ENCODE assay signal across 8 cellular contexts in genomic region chr3:149751551-149751950, GRCh38. TPM values are rescaled to one million over a fixed set of nuclear protein-coding genes. Genes with fewer than 3 reads are reported as not detected.
DNase-seq lines count a peak whose midpoint lies in the region; ATAC-seq and TF ChIP-seq lines count a peak whose summit lies in the region.

No MANE protein-coding gene starts in this region.

- no peak for TF ChIP-seq CTCF in DND-41 (IDR thresholded peaks at IDR 0.05; ENCODE audit: borderline replicate concordance, extremely low read depth, low read length, poor library complexity, severe bottlenecking)
- TF ChIP-seq CTCF in osteocyte (IDR thresholded peaks at IDR 0.05): no peak

- H3K27me3 ChIP-seq in DND-41 (ENCODE audit: insufficient read depth, low read length, poor library complexity): no peaks in the 10 kb centered on the region
- H3K27me3 ChIP-seq in NT2/D1 (ENCODE audit: insufficient read depth, insufficient read length): no peaks in the 10 kb centered on the region
- no peaks in the 10 kb centered on the region for H3K27me3 ChIP-seq in endocrine pancreas (ENCODE audit: control insufficient read depth, insufficient read depth, low read length)

- peak overlapping the region; percentile 93 for H3K4me3 Mint-ChIP-seq in osteocyte (ENCODE audit: unreplicated experiment)

- peak overlapping the region; percentile 54 to 89 for H3K4me3 ChIP-seq in DND-41 (ENCODE audit: low read depth in 1 of 2, low read length in 2 of 2)
- H3K4me3 ChIP-seq in NT2/D1 (ENCODE audit: insufficient read length, low read depth): peak overlapping the region; percentile 92
- peak overlapping the region; percentile 88 for H3K4me3 ChIP-seq in endocrine pancreas (ENCODE audit: control insufficient read depth, insufficient read depth, low read length)

- DNase-seq in DND-41 (no peak), NT2/D1 (ENCODE audit: low read depth, low spot score) (no peak), osteocyte (ENCODE audit: extremely low spot score, unreplicated experiment) (no peak), putamen (ENCODE audit: low spot score) (no peak), NCI-H446 treated with DMSO at 0.1 percent for 48 hours (lab: John Stamatoyannopoulos, UW) (no peak)

- H3K27ac Mint-ChIP-seq in osteocyte (ENCODE audit: unreplicated experiment): peak overlapping the region; percentile 92

- H3K36me3 ChIP-seq in DND-41 (ENCODE audit: insufficient read depth, low read length) (peaks cover 28% of the 10 kb centered on the region), NT2/D1 (ENCODE audit: insufficient read depth, insufficient read length, low read length) (peaks cover 47% of the 10 kb centered on the region), endocrine pancreas (ENCODE audit: control insufficient read depth, insufficient read depth, low read length) (no peaks in the 10 kb centered on the region)

- H3K79me2 ChIP-seq in DND-41 (ENCODE audit: insufficient read depth, low read length): peaks cover 12% of the 10 kb centered on the region

- peaks cover 24% of the 10 kb centered on the region for H3K36me3 Mint-ChIP-seq in osteocyte (ENCODE audit: unreplicated experiment)

- no peaks in the 10 kb centered on the region for H4K20me1 ChIP-seq in DND-41 (ENCODE audit: insufficient read depth, low read length)

- peak overlapping the region; percentile 97 for H2AFZ ChIP-seq in DND-41 (ENCODE audit: low read depth, low read length)

- no peaks in the 10 kb centered on the region for H3K9me3 Mint-ChIP-seq in osteocyte (ENCODE audit: unreplicated experiment)

- peaks cover 19% of the 10 kb centered on the region for H3K4me1 Mint-ChIP-seq in osteocyte (ENCODE audit: unreplicated experiment)

- ATAC-seq in DND-41 (ENCODE audit: insufficient read depth, low read depth) (no peak), HG03521 (IDR thresholded peaks at IDR 0.05; ENCODE audit: unreplicated experiment) (no peak), GM21515 (IDR thresholded peaks at IDR 0.05; ENCODE audit: unreplicated experiment) (no peak)

- H3K9me3 ChIP-seq in DND-41 (ENCODE audit: insufficient read depth, low read length, severe bottlenecking): no peaks in the 10 kb centered on the region
- no peaks in the 10 kb centered on the region for H3K9me3 ChIP-seq in NT2/D1 (ENCODE audit: insufficient read depth, low read length)
- H3K9me3 ChIP-seq in endocrine pancreas (ENCODE audit: control insufficient read depth, low read length): no peaks in the 10 kb centered on the region

- H3K27me3 Mint-ChIP-seq in osteocyte (ENCODE audit: unreplicated experiment): peaks cover 16% of the 10 kb centered on the region

- peak overlapping the region; percentile 73 for H3K27ac ChIP-seq in DND-41 (ENCODE audit: low read length)

- H3K4me1 ChIP-seq in DND-41 (ENCODE audit: insufficient read depth, low read length): peaks cover 28% of the 10 kb centered on the region
- no peaks in the 10 kb centered on the region for H3K4me1 ChIP-seq in NT2/D1 (ENCODE audit: insufficient read depth, insufficient read length)
- peaks cover 17% of the 10 kb centered on the region for H3K4me1 ChIP-seq in endocrine pancreas (ENCODE audit: control insufficient read depth, insufficient read depth, low read length)

- peak overlapping the region; percentile 87 for H3K4me2 ChIP-seq in DND-41 (ENCODE audit: insufficient read depth, low read length)

- peak overlapping the region; percentile 72 for H3K9ac ChIP-seq in DND-41 (ENCODE audit: low read depth, low read length)
- H3K9ac ChIP-seq in NT2/D1 (ENCODE audit: insufficient read length, low read depth): peak overlapping the region; percentile 96
- peak overlapping the region; percentile 84 for H3K9ac ChIP-seq in endocrine pancreas (ENCODE audit: control insufficient read depth, insufficient read depth, low read length)

RNA-seq across cellular contexts. Expression of gene COMMD2, which starts 0.7 kb away (rescaled TPM):
- total RNA-seq in osteocyte: 49.7 and 53.5 TPM in 2 replicates

RNA-seq across cellular contexts. Expression of gene ANKUB1, which starts 40.8 kb away (rescaled TPM):
- not detected in 2 replicates for total RNA-seq in osteocyte
